In the genomic region with DNA sequence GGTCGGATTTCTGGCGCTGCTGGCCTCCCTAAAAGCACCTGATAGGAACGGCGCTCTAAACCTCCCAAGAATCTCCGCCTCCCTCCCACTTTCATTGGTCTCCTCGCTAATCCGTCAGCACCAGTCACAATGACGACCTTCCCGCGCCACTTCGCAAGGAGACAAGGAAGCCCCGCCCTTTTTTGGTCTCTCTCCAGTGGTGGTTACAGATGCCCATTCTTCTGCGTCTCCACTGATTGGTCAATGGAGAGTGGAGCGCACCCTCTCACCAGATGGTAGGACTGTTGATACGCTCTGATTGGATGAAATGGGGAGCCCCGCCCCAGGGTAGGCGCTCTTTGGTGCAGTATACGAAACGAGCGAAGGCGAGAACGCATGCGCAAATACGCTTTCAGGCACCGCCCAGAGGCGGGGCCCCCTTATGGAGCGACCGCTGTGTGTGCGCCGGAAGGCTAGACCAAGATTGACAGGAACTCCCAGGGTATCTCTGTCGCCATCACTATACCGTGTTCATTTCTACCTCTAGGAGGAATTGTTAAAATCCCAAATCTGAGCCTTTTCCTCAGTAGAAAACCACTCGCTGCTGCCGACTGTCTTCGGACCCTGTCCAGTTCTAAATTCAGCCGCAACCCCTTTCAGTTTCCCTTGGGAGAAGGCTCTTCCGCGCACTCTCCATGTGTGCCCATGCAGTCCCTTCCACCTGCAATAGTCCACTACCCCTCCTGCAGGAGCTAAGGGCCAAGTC, we compare ENCODE assay signal across 8 cellular contexts. TPM values are rescaled to one million over a fixed set of nuclear protein-coding genes. Genes with fewer than 3 reads are reported as not detected.
DNase-seq lines count a peak whose midpoint lies in the region; ATAC-seq, FAIRE-seq and TF ChIP-seq lines count a peak whose summit lies in the region.

No MANE protein-coding gene starts in this region.

- TF ChIP-seq CTCF in RWPE1 (conservative IDR thresholded peaks at IDR 0.05; ENCODE audit: low read depth) = no peak

- FAIRE-seq in H54 (lab: Jason Lieb, UNC) = peak; percentile 92

- peak; percentile 76 to 79 for ATAC-seq in naive thymus-derived CD8-positive, alpha-beta T cell
- ATAC-seq in stimulated activated naive B cell treated with anti-CD40 and anti-IgM and Interleukin-4, amounts not matched to agents 10 μg/mL and 1 μg/mL and 100 μg/mL, for 72 hours (replicated peaks) = peak; percentile 78 to 79

- CTCF ChIA-PET in RWPE1 (lab: Yijun Ruan, JAX) = interaction anchor here (0.6 to 1.2 kb wide), 4 partner anchors 42 to 80 kb away, joined by 3 to 4 read pairs (median 4); a partner anchor contains a TSS

- peaks cover 0 to 3% (median 0%) of the 10 kb centered on the region in 5 donors for H3K27me3 Mint-ChIP-seq in naive thymus-derived CD8-positive, alpha-beta T cell
- no peaks in the 10 kb centered on the region for H3K27me3 Mint-ChIP-seq in stimulated activated naive B cell treated with anti-CD40 and anti-IgM and Interleukin-4, amounts not matched to agents 10 μg/mL and 1 μg/mL and 100 μg/mL, for 72 hours

- DNase-seq in ELF-1 (ENCODE audit: low read depth, low spot score) (peak; percentile 100), H54 (ENCODE audit: insufficient read length, low spot score) (peak; percentile 100), LoVo (ENCODE audit: low spot score) (peak; percentile 100), RWPE1 (ENCODE audit: low spot score) (peak; percentile 99), fibroblast of peridontal ligament (ENCODE audit: extremely low read depth) (peak; percentile 100)
- peak; percentile 98 for DNase-seq in activated T-helper 9 cell treated with anti-CD3 and anti-CD28 coated beads, Interleukin-2, amount 50 U/mL, for 16 hours (ENCODE audit: low read depth)
- peak; percentile 92 to 100 (median 99) for DNase-seq in naive thymus-derived CD8-positive, alpha-beta T cell
- peak; percentile 99 for DNase-seq in stimulated activated naive B cell treated with anti-CD40 and anti-IgM and Interleukin-4, amounts not matched to agents 10 μg/mL and 1 μg/mL and 100 μg/mL, for 72 hours

- peak overlapping the region; percentile 99 for H3K27ac ChIP-seq in RWPE1

- peaks cover 0 to 4% (median 0%) of the 10 kb centered on the region in 9 donors for H3K9me3 Mint-ChIP-seq in naive thymus-derived CD8-positive, alpha-beta T cell
- H3K9me3 Mint-ChIP-seq in stimulated activated naive B cell treated with anti-CD40 and anti-IgM and Interleukin-4, amounts not matched to agents 10 μg/mL and 1 μg/mL and 100 μg/mL, for 72 hours = no peaks in the 10 kb centered on the region

- 0 out of 2 replicates have a peak, but pooled peaks have one; percentile 39 for TF ChIP-seq POLR2A in H54 (IDR thresholded peaks at IDR 0.05; ENCODE audit: low read depth, low read length)

- POLR2A ChIA-PET in RWPE1 (lab: Yijun Ruan, JAX; ENCODE audit: low non-redundant PET) = interaction anchor here (1.3 kb wide), 1 partner anchor 80 kb away, joined by 3 read pairs; a partner anchor contains a TSS
- POLR2A ChIA-PET in naive thymus-derived CD8-positive, alpha-beta T cell (lab: Charles Lee) = interaction anchor here (0.5 to 9.5 kb wide), 17 partner anchors 8 to 630 kb away, joined by 3 to 302 read pairs (median 7); a partner anchor contains a TSS

- peaks cover 3 to 37% (median 16%) of the 10 kb centered on the region in 3 donors for H3K36me3 Mint-ChIP-seq in naive thymus-derived CD8-positive, alpha-beta T cell
- H3K36me3 Mint-ChIP-seq in stimulated activated naive B cell treated with anti-CD40 and anti-IgM and Interleukin-4, amounts not matched to agents 10 μg/mL and 1 μg/mL and 100 μg/mL, for 72 hours = peaks cover 32 to 52% of the 10 kb centered on the region in 2 donors

- peaks cover 26 to 60% (median 56%) of the 10 kb centered on the region in 4 donors for H3K4me1 Mint-ChIP-seq in naive thymus-derived CD8-positive, alpha-beta T cell
- H3K4me1 Mint-ChIP-seq in stimulated activated naive B cell treated with anti-CD40 and anti-IgM and Interleukin-4, amounts not matched to agents 10 μg/mL and 1 μg/mL and 100 μg/mL, for 72 hours = peaks cover 30 to 51% of the 10 kb centered on the region in 2 donors

- H3K27ac Mint-ChIP-seq in naive thymus-derived CD8-positive, alpha-beta T cell = peak overlapping the region; percentile 95 to 100 (median 99)
- H3K27ac Mint-ChIP-seq in stimulated activated naive B cell treated with anti-CD40 and anti-IgM and Interleukin-4, amounts not matched to agents 10 μg/mL and 1 μg/mL and 100 μg/mL, for 72 hours = peak overlapping the region; percentile 100

- peak overlapping the region; percentile 92 to 99 (median 95) for H3K4me3 Mint-ChIP-seq in naive thymus-derived CD8-positive, alpha-beta T cell
- peak overlapping the region; percentile 89 to 98 for H3K4me3 Mint-ChIP-seq in stimulated activated naive B cell treated with anti-CD40 and anti-IgM and Interleukin-4, amounts not matched to agents 10 μg/mL and 1 μg/mL and 100 μg/mL, for 72 hours

RNA-seq across cellular contexts. Expression of a gene that starts 0.6 kb away (rescaled TPM):
- 100 to 1,000 TPM; 390 to 406 TPM for total RNA-seq in naive thymus-derived CD8-positive, alpha-beta T cell
- 10 to 100 TPM; 70.6 to 77.6 (median 71.4) TPM for polyA plus RNA-seq in naive thymus-derived CD8-positive, alpha-beta T cell

RNA-seq across cellular contexts. Expression of a gene that starts 18.8 kb away (rescaled TPM):
- 100 to 1,000 TPM; 118 to 138 TPM for total RNA-seq in naive thymus-derived CD8-positive, alpha-beta T cell
- 100 to 1,000 TPM; 218 to 291 (median 238) TPM for polyA plus RNA-seq in naive thymus-derived CD8-positive, alpha-beta T cell

RNA-seq across cellular contexts. Expression of a gene that starts 27.7 kb away (rescaled TPM):
- 10 to 100 TPM; 52.9 to 55.0 TPM for total RNA-seq in naive thymus-derived CD8-positive, alpha-beta T cell
- polyA plus RNA-seq in naive thymus-derived CD8-positive, alpha-beta T cell = 10 to 100 TPM; 29.9 to 64.7 (median 40.5) TPM

RNA-seq across cellular contexts. Expression of a gene that starts 37.7 kb away (rescaled TPM):
- total RNA-seq in naive thymus-derived CD8-positive, alpha-beta T cell = 10 to 100 TPM in 1 of 2 experiments, 1 to 10 TPM in 1; 9.6 to 10.7 TPM
- polyA plus RNA-seq in naive thymus-derived CD8-positive, alpha-beta T cell = under 1 TPM in 1 of 3 donors, not detected in 2; 0.27 TPM

RNA-seq across cellular contexts. Expression of a gene that starts 49.0 kb away (rescaled TPM):
- 10 to 100 TPM; 46.0 to 50.7 TPM for total RNA-seq in naive thymus-derived CD8-positive, alpha-beta T cell
- polyA plus RNA-seq in naive thymus-derived CD8-positive, alpha-beta T cell = 10 to 100 TPM; 28.2 to 48.0 (median 33.5) TPM

Comparison
In these comparisons a context has a peak if more than half of its experiments do, and no peak if none do; other contexts are left out.
1. Peak in every context shown above with its lines: DNase-seq, ATAC-seq and H3K27ac ChIP-seq.